Comparison of ENCODE assay signal across 7 cellular contexts in genomic region chr12:57688931-57689330, GRCh38.
"Had no signal": no experiment of that assay in that cellular context is flagged by ENCODE, and none has a peak within 500 bp of the region (broad histone marks: within the 10 kb centered on the region; RNA-seq: fewer than 3 reads in every experiment).

No MANE protein-coding gene starts in this region.

- DNase-seq: IMR-90, KBM-7, KG1 had no signal

- H3K4me2 ChIP-seq: KMS-11 had no signal

- H3K27ac ChIP-seq: HL-60, KMS-11 had no signal

- H3K9ac ChIP-seq: KMS-11 had no signal

- H3K4me3 ChIP-seq: K562 had no signal

- ATAC-seq: HepG2, K562 had no signal
